23 cellular contexts compared by ENCODE assay signal in the genomic region with DNA sequence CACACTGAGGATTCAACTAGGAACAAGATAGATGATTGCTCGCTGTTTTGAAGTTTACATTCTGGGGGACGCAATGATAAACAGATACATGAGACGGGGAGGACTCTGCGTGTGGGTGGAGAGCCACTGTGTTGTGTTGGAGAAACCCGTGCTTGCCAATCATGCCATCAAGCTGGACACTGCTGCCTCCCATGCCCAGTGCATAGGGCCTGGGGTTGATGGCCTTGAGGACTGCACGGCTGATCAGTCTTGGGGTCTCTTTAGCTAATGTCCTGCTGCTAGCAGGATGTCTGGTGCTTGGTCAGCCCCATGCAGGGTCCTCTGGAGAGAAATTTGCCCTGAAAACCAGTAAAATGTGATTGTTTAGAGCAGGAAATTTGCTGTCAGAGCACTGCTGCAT.
"Had no signal": no experiment of that assay in that cellular context is flagged by ENCODE, and none has a peak within 500 bp of the region (broad histone marks: within the 10 kb centered on the region; RNA-seq: fewer than 3 reads in every experiment).

No MANE protein-coding gene starts in this region.

- H3K4me1 ChIP-seq: gastrocnemius medialis, left lung, parathyroid adenoma, stomach, thyroid gland had no signal

- H3K27me3 ChIP-seq: gastrocnemius medialis, neutrophil, thyroid gland had no signal

- H3K4me3 Mint-ChIP-seq: naive thymus-derived CD4-positive, alpha-beta T cell had no signal

- ATAC-seq: esophagus mucosa, gastrocnemius medialis, left lung, sciatic nerve had no signal

- H3K36me3 ChIP-seq: gastrocnemius medialis, left lung, neutrophil, stomach, thyroid gland had no signal

- H3K36me3 Mint-ChIP-seq: naive thymus-derived CD4-positive, alpha-beta T cell had no signal

- H3K27ac ChIP-seq: epithelial cell of prostate, gastrocnemius medialis, left lung, neutrophil, parathyroid adenoma, stomach, thyroid gland had no signal

- H3K27ac Mint-ChIP-seq: naive thymus-derived CD4-positive, alpha-beta T cell; progenitor cell of endocrine pancreas had no signal

- H3K9me3 ChIP-seq: gastrocnemius medialis, left lung, neutrophil, stomach, thyroid gland had no signal

- H3K4me3 ChIP-seq: gastrocnemius medialis, left lung, smooth muscle cell, stomach, thyroid gland had no signal

- DNase-seq: cortex of kidney; foreskin fibroblast; gastrocnemius medialis; kidney; left lung; mesenchymal stem cell; midbrain; naive thymus-derived CD4-positive, alpha-beta T cell; stimulated activated CD4-positive, alpha-beta T cell treated with anti-CD3 and anti-CD28 coated beads, Interleukin-12 subunit alpha, Interleukin-12 subunit beta, amount 100 ng/mL, for 4 hours; stimulated activated CD4-positive, alpha-beta T cell treated with anti-CD3 and anti-CD28 coated beads, Interleukin-1b, Interleukin-23, amount 100 ng/mL, for 48 hours; stimulated activated CD4-positive, alpha-beta T cell treated with anti-CD3 and anti-CD28 coated beads, Interleukin-4, amount 100 ng/mL, for 1 hour; stimulated activated CD8-positive, alpha-beta memory T cell treated with anti-CD3 and anti-CD28 coated beads, Interleukin-4, amount 100 ng/mL, for 48 hours; stimulated activated naive CD4-positive, alpha-beta T cell treated with Interleukin-2 at 50 U/mL for 16 hours; stomach; thyroid gland; trophoblast cell had no signal
